ENCODE assay signal across 8 cellular contexts in genomic region chr1:27542463-27543273, GRCh38. TPM values are rescaled to one million over a fixed set of nuclear protein-coding genes. Genes with fewer than 3 reads are reported as not detected.
DNase-seq lines count a peak whose midpoint lies in the region; ATAC-seq, FAIRE-seq and TF ChIP-seq lines count a peak whose summit lies in the region.

No MANE protein-coding gene starts in this region.

- H3K27ac ChIP-seq in coronary artery (peak overlapping the region; percentile 64 to 84), aorta (ENCODE audit: low read depth in 1 of 2, low read length in 2 of 2) (peak overlapping the region in 1 of 2 donors; percentile 72)

- peaks cover 65% of the 10 kb centered on the region for H3K4me1 ChIP-seq in mucosa of stomach (ENCODE audit: control insufficient read depth, insufficient read depth, low read length)
- no peaks in the 10 kb centered on the region for H3K4me1 ChIP-seq in aorta (ENCODE audit: control insufficient read depth in 1 of 2, insufficient read depth in 2 of 2, low read length in 2 of 2)

- peaks cover 8% of the 10 kb centered on the region for H3K36me3 ChIP-seq in mucosa of stomach (ENCODE audit: control insufficient read depth, insufficient read depth, low read length)
- no peaks in the 10 kb centered on the region for H3K36me3 ChIP-seq in aorta (ENCODE audit: control insufficient read depth in 1 of 2, insufficient read depth in 2 of 2, low read length in 1 of 2)

- H3K27me3 ChIP-seq in mucosa of stomach (ENCODE audit: control insufficient read depth, insufficient read depth, low read length) (no peaks in the 10 kb centered on the region), aorta (ENCODE audit: control insufficient read depth in 1 of 2, insufficient read depth in 2 of 2, low read length in 1 of 2) (no peaks in the 10 kb centered on the region)

- H3K4me3 ChIP-seq in coronary artery (no peak overlapping the region), mucosa of stomach (ENCODE audit: low read length) (no peak overlapping the region), aorta (ENCODE audit: low read length in 2 of 2) (no peak overlapping the region)

- H3K9me3 ChIP-seq in mucosa of stomach (ENCODE audit: control insufficient read depth, low read length): no peaks in the 10 kb centered on the region
- H3K9me3 ChIP-seq in aorta (ENCODE audit: control insufficient read depth, low read length): no peaks in the 10 kb centered on the region

- peak; percentile 98 for FAIRE-seq in RCC 7860 (lab: Jason Lieb, UNC)

- WGBS in aorta, 2 donors: 22 to 28% methylated on average over 19 of the region's 19 CpGs

- intact Hi-C loops in aorta (cut with DNase I): no loop called here

- no peak for TF ChIP-seq CTCF in coronary artery (IDR thresholded peaks at IDR 0.05)

- ATAC-seq in aorta (ENCODE audit: low FRiP score): peak; percentile 39
- no peak for ATAC-seq in GM18909 (IDR thresholded peaks at IDR 0.05; ENCODE audit: poor library complexity, unreplicated experiment)
- ATAC-seq in GM19463 (IDR thresholded peaks at IDR 0.05; ENCODE audit: unreplicated experiment): no peak
- no peak for ATAC-seq in HG02852 (IDR thresholded peaks at IDR 0.05; ENCODE audit: unreplicated experiment)

- DNase-seq in EL: peak; percentile 68
- DNase-seq in RCC 7860 (ENCODE audit: low spot score): peak; percentile 100
- no peak for DNase-seq in coronary artery (ENCODE audit: low spot score)
- DNase-seq in aorta: no peak

- H3K9ac ChIP-seq in mucosa of stomach (ENCODE audit: low read length): peak overlapping the region; percentile 32

RNA-seq across cellular contexts. Expression of gene WASF2, which starts 52.7 kb away (rescaled TPM):
- total RNA-seq in aorta: 100 to 1,000 TPM; 155 to 164 TPM
- polyA plus RNA-seq in aorta: 10 to 100 TPM; 27.2 to 47.4 TPM

Comparison
In these comparisons a context has a peak if more than half of its experiments do, and no peak if none do; other contexts are left out.
1. DNase-seq: peak in EL (single experiment) and RCC 7860 (single experiment); none in coronary artery (single experiment) and aorta (0 of 2).